ENCODE assay signal across 8 cellular contexts in the genomic region with DNA sequence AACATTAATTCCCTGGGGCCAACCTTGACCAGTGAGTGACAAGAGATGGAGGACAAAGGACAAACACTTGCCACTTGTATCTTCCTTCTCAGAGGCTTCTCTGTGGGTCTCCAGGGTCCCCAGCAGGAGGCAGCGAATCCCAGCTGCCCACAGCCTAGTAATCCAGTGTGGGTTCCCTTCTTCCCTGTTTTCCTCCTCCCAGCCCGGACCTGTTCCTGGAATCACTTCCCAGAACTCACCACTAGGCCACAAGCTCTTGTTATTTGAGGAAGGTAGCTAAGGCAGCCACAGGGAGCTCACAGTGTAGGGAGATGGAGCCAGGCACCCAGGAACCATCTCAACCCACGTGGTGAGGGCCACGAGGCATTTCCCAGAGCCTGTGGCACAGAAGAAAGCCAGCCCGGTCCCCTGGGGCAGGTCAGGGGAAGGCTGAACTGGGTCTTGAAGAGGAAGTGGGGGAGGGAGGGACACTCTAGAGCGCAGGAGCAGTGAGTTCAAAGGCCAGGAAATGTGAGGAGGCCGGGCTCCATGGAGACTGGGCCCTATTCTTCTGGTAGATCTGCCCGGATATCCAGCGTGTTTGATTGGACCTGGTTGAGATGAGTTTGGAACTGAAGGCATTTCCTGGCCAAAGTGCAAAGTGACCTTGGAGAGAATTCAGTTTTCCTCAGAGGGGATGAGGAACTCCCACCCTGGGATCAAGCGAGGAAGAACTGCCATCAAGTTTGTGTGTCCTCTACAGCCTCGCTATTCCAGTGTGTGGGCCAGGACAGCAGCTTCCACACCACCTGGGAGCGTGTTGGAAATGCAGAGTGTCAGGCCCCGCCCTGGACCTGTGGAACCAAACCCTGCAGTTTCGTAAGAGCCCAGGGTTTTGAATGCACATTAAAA. TPM values are rescaled to one million over a fixed set of nuclear protein-coding genes. Genes with fewer than 3 reads are reported as not detected.
DNase-seq lines count a peak whose midpoint lies in the region; ATAC-seq, FAIRE-seq and TF ChIP-seq lines count a peak whose summit lies in the region.

No MANE protein-coding gene starts in this region.

- FAIRE-seq in H54 (lab: Jason Lieb, UNC) = no peak

- H3K9me3 Mint-ChIP-seq in naive B cell = peaks cover 1 to 3% (median 2%) of the 10 kb centered on the region in 7 donors

- peaks cover 11 to 12% (median 11%) of the 10 kb centered on the region in 3 donors for H3K4me1 Mint-ChIP-seq in naive B cell

- DNase-seq in GM10266 (ENCODE audit: extremely low spot score) (peak; percentile 45), NCI-H69 (lab: John Stamatoyannopoulos, UW) (peak; percentile 24), caudate nucleus (lab: John Stamatoyannopoulos, UW) (no peak), naive B cell (no peak), H54 (ENCODE audit: insufficient read length, low spot score) (no peak), AG08395 (ENCODE audit: low spot score) (no peak)
- DNase-seq in activated CD4-positive, CD25-positive, alpha-beta regulatory T cell (lab: John Stamatoyannopoulos, UW) = no peak

- no peaks in the 10 kb centered on the region for H3K27me3 Mint-ChIP-seq in naive B cell

- H3K27ac ChIP-seq in caudate nucleus (ENCODE audit: low read depth, low read length) = peak overlapping the region; percentile 49

- peak overlapping the region in 1 of 6 donors; percentile 73 for H3K27ac Mint-ChIP-seq in naive B cell

- H3K4me3 Mint-ChIP-seq in naive B cell = peak overlapping the region in 1 of 8 donors; percentile 21

- ATAC-seq in naive B cell (ENCODE audit: low read depth in 2 of 2) (peak; percentile 28 to 60), GM18861 (IDR thresholded peaks at IDR 0.05; ENCODE audit: unreplicated experiment) (no peak)

- TF ChIP-seq POLR2A in H54 (IDR thresholded peaks at IDR 0.05; ENCODE audit: low read depth, low read length) = no peak

- peak; percentile 16 for TF ChIP-seq CTCF in GM10266 (IDR thresholded peaks at IDR 0.05; ENCODE audit: control insufficient read depth, insufficient read depth, low read depth, missing control alignments)

- H3K36me3 Mint-ChIP-seq in naive B cell = peaks cover 0 to 3% of the 10 kb centered on the region in 2 donors

RNA-seq across cellular contexts. Expression of a gene that starts 20.3 kb away (rescaled TPM):
- polyA plus RNA-seq in naive B cell (ENCODE audit: low read depth in 6 of 6) = 1 to 10 TPM in 5 of 6 donors, not detected in 1; 2.6 to 4.6 (median 3.4) TPM

RNA-seq across cellular contexts. Expression of a gene that starts 36.1 kb away (rescaled TPM):
- 10 to 100 TPM in 4 of 6 donors, 1 to 10 TPM in 2; 4.9 to 17.1 (median 13.3) TPM for polyA plus RNA-seq in naive B cell (ENCODE audit: low read depth in 6 of 6)

Comparison
In these comparisons a context has a peak if more than half of its experiments do, and no peak if none do; other contexts are left out.
1. DNase-seq: peak in GM10266 (single experiment) and NCI-H69 (single experiment); none in caudate nucleus (0 of 61), naive B cell (single experiment), H54 (single experiment), activated CD4-positive, CD25-positive, alpha-beta regulatory T cell (0 of 4) and AG08395 (single experiment).